In genomic region chr10:116565533-116565932, GRCh38 we compare ENCODE assay signal across 2 cellular contexts.
TF ChIP-seq lines count a peak whose summit lies in the region.

No MANE protein-coding gene starts in this region.

TF ChIP-seq in K562, 482 proteins besides CTCF, POLR2A, EP300 and RAD21:
- TF ChIP-seq ZC3H8 (IDR thresholded peaks at IDR 0.05) (no peak), C11orf30 (IDR thresholded peaks at IDR 0.05; ENCODE audit: low read depth) (peak; percentile 81), MAFG (tag; conservative IDR thresholded peaks at IDR 0.05) (peak; percentile 83), MAFF (IDR thresholded peaks at IDR 0.05; ENCODE audit: low read length) (peak; percentile 96), ZNF316 (IDR thresholded peaks at IDR 0.05) (peak; percentile 89), ZNF445 (CRISPR knock-in tag; IDR thresholded peaks at IDR 0.05; ENCODE audit: low read depth) (no peak), YY1 (IDR thresholded peaks at IDR 0.05; ENCODE audit: borderline replicate concordance in 1 of 3, control insufficient read depth in 1 of 3, extremely low read depth in 1 of 3, insufficient read depth in 3 of 3, insufficient read length in 1 of 3, insufficient replicate concordance in 2 of 3, low read depth in 1 of 3, low read length in 2 of 3) (no peak), HCFC1 (IDR thresholded peaks at IDR 0.05; ENCODE audit: low read depth, low read length) (no peak), MAFK (IDR thresholded peaks at IDR 0.05; ENCODE audit: low read length) (peak; percentile 97), ZC3H11A (IDR thresholded peaks at IDR 0.05; ENCODE audit: low read depth, low read length) (no peak)

TF ChIP-seq in WTC11, 78 proteins besides CTCF, POLR2A, EP300 and RAD21:
- TF ChIP-seq ZNF138 (CRISPR knock-in tag; conservative IDR thresholded peaks at IDR 0.05) = no peak
- no peak for TF ChIP-seq CREB1 (CRISPR knock-in tag; IDR thresholded peaks at IDR 0.05)
- no peak for TF ChIP-seq TCF7 (CRISPR knock-in tag; IDR thresholded peaks at IDR 0.05; ENCODE audit: low read depth)
- no peak for TF ChIP-seq JUN (CRISPR knock-in tag; IDR thresholded peaks at IDR 0.05)
- no peak for TF ChIP-seq EMX1 (CRISPR knock-in tag; IDR thresholded peaks at IDR 0.05)
- TF ChIP-seq ZNF416 (CRISPR knock-in tag; IDR thresholded peaks at IDR 0.05) = no peak
- TF ChIP-seq RORB (CRISPR knock-in tag; IDR thresholded peaks at IDR 0.05) = no peak
- TF ChIP-seq GRHL2 (CRISPR knock-in tag; IDR thresholded peaks at IDR 0.05; ENCODE audit: insufficient replicate concordance, severe bottlenecking) = no peak
- TF ChIP-seq ZNF671 (CRISPR knock-in tag; IDR thresholded peaks at IDR 0.05) = no peak
- no peak for TF ChIP-seq ZBTB21 (CRISPR knock-in tag; IDR thresholded peaks at IDR 0.05; ENCODE audit: borderline replicate concordance)
- no peak for TF ChIP-seq ZNF512 (CRISPR knock-in tag; IDR thresholded peaks at IDR 0.05; ENCODE audit: borderline replicate concordance)
- no peak for TF ChIP-seq ESRRA (CRISPR knock-in tag; IDR thresholded peaks at IDR 0.05; ENCODE audit: borderline replicate concordance)
- TF ChIP-seq NFATC4 (CRISPR knock-in tag; IDR thresholded peaks at IDR 0.05) = no peak
- TF ChIP-seq ZNF425 (CRISPR knock-in tag; conservative IDR thresholded peaks at IDR 0.05) = no peak
- no peak for TF ChIP-seq TEAD4 (CRISPR knock-in tag; IDR thresholded peaks at IDR 0.05)
- TF ChIP-seq STAT6 (CRISPR knock-in tag; conservative IDR thresholded peaks at IDR 0.05; ENCODE audit: low read depth) = no peak
- TF ChIP-seq PRDM15 (CRISPR knock-in tag; IDR thresholded peaks at IDR 0.05) = no peak
- no peak for TF ChIP-seq ARID4B (CRISPR knock-in tag; IDR thresholded peaks at IDR 0.05; ENCODE audit: borderline replicate concordance)
- no peak for TF ChIP-seq ZMAT4 (CRISPR knock-in tag; IDR thresholded peaks at IDR 0.05)
